Comparison of ENCODE assay signal across 1 cellular context in the genomic region with DNA sequence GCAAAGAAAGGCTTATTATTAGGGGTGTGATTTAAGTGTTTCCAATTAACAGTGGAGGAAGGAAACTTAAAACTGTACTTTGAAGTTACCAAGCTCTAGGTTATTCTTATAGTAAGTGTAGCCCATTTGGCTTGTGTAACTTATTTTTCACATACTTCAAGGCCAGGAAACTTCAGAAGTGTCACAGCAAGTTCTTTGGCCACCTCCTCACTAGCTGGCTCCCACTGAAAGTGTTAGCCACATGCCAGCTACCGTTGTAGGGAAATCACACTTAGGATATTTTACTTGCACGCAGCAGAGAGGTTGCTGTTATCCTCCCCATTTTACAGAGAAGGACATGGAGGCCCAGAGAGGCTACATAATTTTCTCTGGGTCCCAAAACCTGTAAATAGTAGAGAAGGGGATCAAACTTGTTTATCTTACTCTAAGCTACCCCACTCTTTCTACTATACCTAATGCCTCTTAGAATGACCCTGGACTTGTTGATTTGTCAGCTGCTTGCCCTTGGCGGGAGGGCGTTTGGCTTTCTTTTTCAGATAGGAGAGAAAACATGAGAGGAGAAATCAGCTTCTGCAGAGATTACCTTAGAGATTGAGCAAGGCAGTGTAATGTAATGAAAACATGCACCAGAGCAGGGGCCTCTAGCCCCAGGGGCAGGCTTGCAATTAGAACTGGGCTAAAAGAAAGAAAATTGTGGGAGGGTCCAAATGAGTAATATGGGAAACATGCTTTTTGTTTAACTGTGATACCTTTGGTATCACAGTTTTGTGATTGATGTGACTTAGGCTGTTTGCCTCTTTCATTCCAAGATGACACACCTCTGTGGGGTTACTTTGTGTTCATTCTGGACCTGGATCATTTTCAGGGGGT.
TF ChIP-seq lines count a peak whose summit lies in the region.

No MANE protein-coding gene starts in this region.

TF ChIP-seq in IMR-90, 13 proteins besides CTCF, POLR2A, EP300 and RAD21:
- TF ChIP-seq CHD1 (IDR thresholded peaks at IDR 0.05; ENCODE audit: low read depth, low read length) = no peak
- TF ChIP-seq MAZ (IDR thresholded peaks at IDR 0.05; ENCODE audit: borderline replicate concordance, low read depth, low read length) = no peak
- TF ChIP-seq FOS (IDR thresholded peaks at IDR 0.05; ENCODE audit: low read depth, low read length) = no peak
- no peak for TF ChIP-seq NFE2L2 (IDR thresholded peaks at IDR 0.05; ENCODE audit: low read depth, low read length)
- TF ChIP-seq, protein P1, sequence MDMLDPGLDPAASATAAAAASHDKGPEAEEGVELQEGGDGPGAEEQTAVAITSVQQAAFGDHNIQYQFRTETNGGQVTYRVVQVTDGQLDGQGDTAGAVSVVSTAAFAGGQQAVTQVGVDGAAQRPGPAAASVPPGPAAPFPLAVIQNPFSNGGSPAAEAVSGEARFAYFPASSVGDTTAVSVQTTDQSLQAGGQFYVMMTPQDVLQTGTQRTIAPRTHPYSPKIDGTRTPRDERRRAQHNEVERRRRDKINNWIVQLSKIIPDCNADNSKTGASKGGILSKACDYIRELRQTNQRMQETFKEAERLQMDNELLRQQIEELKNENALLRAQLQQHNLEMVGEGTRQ (IDR thresholded peaks at IDR 0.05; ENCODE audit: low read depth, low read length) = no peak
